In genomic region chr1:35173516-35174224, GRCh38 we compare ENCODE assay signal across 14 cellular contexts. TPM values are rescaled to one million over a fixed set of nuclear protein-coding genes. Genes with fewer than 3 reads are reported as not detected.
DNase-seq lines count a peak whose midpoint lies in the region; ATAC-seq, FAIRE-seq and TF ChIP-seq lines count a peak whose summit lies in the region.
"Had no signal": no experiment of that assay in that cellular context is flagged by ENCODE, and none has a peak within 500 bp of the region (broad histone marks: within the 10 kb centered on the region; RNA-seq: fewer than 3 reads in every experiment).

No MANE protein-coding gene starts in this region.

- no peak; the same call in 1 of the 2 replicates for TF ChIP-seq POLR2A in IMR-90 (IDR thresholded peaks at IDR 0.05; ENCODE audit: low read depth, low read length)
- TF ChIP-seq POLR2A in lower leg skin (IDR thresholded peaks at IDR 0.05) = no peak

- H3K36me3 ChIP-seq in IMR-90 (ENCODE audit: control insufficient read depth, insufficient read depth, low read length) (peaks cover 33% of the 10 kb centered on the region), neuronal stem cell (replicated peaks in 1 of 2; ENCODE audit: control insufficient read depth in 2 of 2, insufficient read depth in 2 of 2, low read length in 2 of 2) (peaks cover 19 to 40% of the 10 kb centered on the region in 2 donors)

- H3K9me3 Mint-ChIP-seq in T-helper 1 cell treated with Interleukin-12 subunit alpha and Interleukin-12 subunit beta and Interleukin-4 antibody, amounts not matched to agents 30 μg/mL and 1 μg/mL, for 36 hours = no peaks in the 10 kb centered on the region
- H3K9me3 Mint-ChIP-seq: naive thymus-derived CD8-positive, alpha-beta T cell had no signal

- H3K18ac ChIP-seq in IMR-90 (ENCODE audit: low read depth, low read length) (no peak overlapping the region), neuronal stem cell (ENCODE audit: low read length) (no peak overlapping the region)

- no peak overlapping the region for H2AK9ac ChIP-seq in IMR-90 (replicated peaks; ENCODE audit: low read depth, low read length, poor library complexity)

- dilution Hi-C loops in IMR-90 (cut with HindIII; ENCODE audit: low sequenced_read_pairs, unreplicated experiment) = no loop called here

- TF ChIP-seq RAD21 in IMR-90 (IDR thresholded peaks at IDR 0.05; ENCODE audit: low read length) = no peak

- H2BK12ac ChIP-seq in neuronal stem cell (ENCODE audit: low read length) = no peak overlapping the region

- H3K9me3 ChIP-seq in IMR-90 (ENCODE audit: control insufficient read depth, insufficient read depth, low read length) (no peaks in the 10 kb centered on the region), neuronal stem cell (replicated peaks in 1 of 2; ENCODE audit: control insufficient read depth in 2 of 2, insufficient read depth in 1 of 2, low read depth in 1 of 2, low read length in 2 of 2) (no peaks in the 10 kb centered on the region)
- H3K9me3 ChIP-seq: Peyer's patch, upper lobe of left lung had no signal

- peaks cover 34% of the 10 kb centered on the region for H4K20me1 ChIP-seq in IMR-90 (ENCODE audit: insufficient read depth, low read length)

- intact Hi-C loops in IMR-90 (cut with micrococcal nuclease) (loop anchor here (10.0 kb wide), 1 partner anchor 189 kb away; the partner anchor contains the start of gene TMEM35B), lower leg skin (cut with DNase I; ENCODE audit: low total_unique reads) (no loop called here)

- no peak overlapping the region for H2BK20ac ChIP-seq in IMR-90 (ENCODE audit: low read depth, low read length)

- WGBS in IMR-90 (ENCODE audit: extremely low coverage in 2 of 2, insufficient read length in 1 of 2), 2 experiments = no CpG with 5 or more reads among the region's 1 CpG
- WGBS in neuronal stem cell (ENCODE audit: extremely low coverage in 2 of 2, insufficient read length in 2 of 2, insufficient replicate concordance in 1 of 2), 2 donors = no CpG with 5 or more reads among the region's 1 CpG
- WGBS in lower leg skin, 2 donors = 67 to 73% methylated on average over 1 of the region's 1 CpG

- H3K27ac Mint-ChIP-seq in T-helper 1 cell treated with Interleukin-12 subunit alpha and Interleukin-12 subunit beta and Interleukin-4 antibody, amounts not matched to agents 30 μg/mL and 1 μg/mL, for 36 hours = peak overlapping the region; percentile 18

- H3K4ac ChIP-seq in IMR-90 (ENCODE audit: low read depth, low read length) (no peak overlapping the region), neuronal stem cell (ENCODE audit: low read length) (no peak overlapping the region)

- peaks cover 3% of the 10 kb centered on the region; the same call in 1 of the 2 replicates for H3K9me1 ChIP-seq in IMR-90 (ENCODE audit: insufficient read depth, low read length)

- peaks cover 3% of the 10 kb centered on the region for H3K4me1 Mint-ChIP-seq in T-helper 1 cell treated with Interleukin-12 subunit alpha and Interleukin-12 subunit beta and Interleukin-4 antibody, amounts not matched to agents 30 μg/mL and 1 μg/mL, for 36 hours (ENCODE audit: low read depth)

- peak; percentile 3 for FAIRE-seq in TTC549 (lab: Jason Lieb, UNC)

- peaks cover 7 to 10% of the 10 kb centered on the region in 2 experiments; a peak in 3 of 4 replicates for H3K79me1 ChIP-seq in IMR-90 (ENCODE audit: low read depth in 1 of 2, low read length in 2 of 2)
- no peaks in the 10 kb centered on the region for H3K79me1 ChIP-seq in neuronal stem cell (ENCODE audit: low read depth, low read length)

- no peak overlapping the region for H4K8ac ChIP-seq in IMR-90 (ENCODE audit: low read depth in 2 of 2, low read length in 2 of 2)
- no peak overlapping the region for H4K8ac ChIP-seq in neuronal stem cell (ENCODE audit: low read depth, low read length)

- POLR2A ChIA-PET in IMR-90 (lab: Charles Lee; ENCODE audit: unreplicated experiment) = no interaction called here

- in situ Hi-C loops in IMR-90 (cut with MboI; ENCODE audit: low sequenced_read_pairs) = no loop called here

- H4K91ac ChIP-seq in IMR-90 (ENCODE audit: insufficient read depth, low read depth, low read length) = no peak overlapping the region
- no peak overlapping the region for H4K91ac ChIP-seq in neuronal stem cell (ENCODE audit: low read depth, low read length, poor library complexity)

- H3K4me3 ChIP-seq in IMR-90 (ENCODE audit: insufficient read depth, low read depth, low read length) = no peak overlapping the region
- H3K4me3 ChIP-seq in neuronal stem cell (ENCODE audit: low read length in 2 of 2) = no peak overlapping the region
- H3K4me3 ChIP-seq in lower leg skin (ENCODE audit: low read depth, poor library complexity, severe bottlenecking) = no peak overlapping the region
- H3K4me3 ChIP-seq: Peyer's patch, upper lobe of left lung had no signal

- H2BK15ac ChIP-seq in IMR-90 (ENCODE audit: low read depth, low read length) (no peak overlapping the region), neuronal stem cell (ENCODE audit: low read length) (no peak overlapping the region)

- H3K23ac ChIP-seq in IMR-90 (ENCODE audit: low read depth, low read length) (no peak overlapping the region), neuronal stem cell (ENCODE audit: low read depth, low read length, poor library complexity) (no peak overlapping the region)

- H2AFZ ChIP-seq in IMR-90 (replicated peaks; ENCODE audit: low read length, poor library complexity) (no peak overlapping the region), neuronal stem cell (ENCODE audit: low read length) (no peak overlapping the region)

- H3K27me3 Mint-ChIP-seq in T-helper 1 cell treated with Interleukin-12 subunit alpha and Interleukin-12 subunit beta and Interleukin-4 antibody, amounts not matched to agents 30 μg/mL and 1 μg/mL, for 36 hours (ENCODE audit: low read depth) = no peaks in the 10 kb centered on the region
- H3K27me3 Mint-ChIP-seq: naive thymus-derived CD8-positive, alpha-beta T cell had no signal

- no peaks in the 10 kb centered on the region for H3K27me3 ChIP-seq in IMR-90 (ENCODE audit: control insufficient read depth, insufficient read depth, low read length)
- no peaks in the 10 kb centered on the region for H3K27me3 ChIP-seq in neuronal stem cell (ENCODE audit: control insufficient read depth in 3 of 3, insufficient read depth in 3 of 3, low read depth in 1 of 3, low read length in 3 of 3)
- H3K27me3 ChIP-seq: Peyer's patch, upper lobe of left lung had no signal

- ATAC-seq in IMR-90 (ENCODE audit: low read depth) = peak; percentile 9
- no peak for ATAC-seq in GM18867 (IDR thresholded peaks at IDR 0.05; ENCODE audit: unreplicated experiment)

- H2BK120ac ChIP-seq in IMR-90 (ENCODE audit: low read depth, low read length) (no peak overlapping the region), neuronal stem cell (ENCODE audit: low read depth, low read length) (no peak overlapping the region)

- no TSS peak for BruUV-seq in IMR-90 (replicated peaks; lab: Mats Ljungman, UMichigan)

- H2AK5ac ChIP-seq in IMR-90 (ENCODE audit: low read depth, low read length) = no peak overlapping the region
- no peak overlapping the region for H2AK5ac ChIP-seq in neuronal stem cell (ENCODE audit: low read depth, low read length)

- CTCF ChIA-PET in IMR-90 (lab: Yijun Ruan, JAX) = no interaction called here

- no peak for TF ChIP-seq CTCF in IMR-90 (conservative IDR thresholded peaks at IDR 0.05; ENCODE audit: low read depth, low read length)
- no peak for TF ChIP-seq CTCF in lower leg skin (IDR thresholded peaks at IDR 0.05)

- H3K4me2 ChIP-seq in IMR-90 (ENCODE audit: low read depth, low read length) (no peak overlapping the region), neuronal stem cell (ENCODE audit: insufficient read depth, low read length, poor library complexity, severe bottlenecking) (no peak overlapping the region)

- H2BK5ac ChIP-seq in IMR-90 (ENCODE audit: low read depth, low read length, poor library complexity, severe bottlenecking) (no peak overlapping the region), neuronal stem cell (ENCODE audit: low read length) (no peak overlapping the region)

- H3K14ac ChIP-seq in IMR-90 (replicated peaks; ENCODE audit: low read depth, low read length) = no peak overlapping the region
- no peak overlapping the region for H3K14ac ChIP-seq in neuronal stem cell (ENCODE audit: low read length)

- H3K4me1 ChIP-seq in IMR-90 (ENCODE audit: control insufficient read depth, insufficient read depth, low read length) = no peaks in the 10 kb centered on the region
- no peaks in the 10 kb centered on the region for H3K4me1 ChIP-seq in neuronal stem cell (ENCODE audit: control insufficient read depth in 2 of 2, insufficient read depth in 1 of 2, low read depth in 1 of 2, low read length in 2 of 2)
- H3K4me1 ChIP-seq: Peyer's patch had no signal

- peaks cover 39% of the 10 kb centered on the region for H3K36me3 Mint-ChIP-seq in T-helper 1 cell treated with Interleukin-12 subunit alpha and Interleukin-12 subunit beta and Interleukin-4 antibody, amounts not matched to agents 30 μg/mL and 1 μg/mL, for 36 hours (ENCODE audit: low read depth)

- H3K27ac ChIP-seq in IMR-90 (ENCODE audit: insufficient read depth, low read length) (no peak overlapping the region), neuronal stem cell (replicated peaks; ENCODE audit: low read length) (peak overlapping the region; percentile 19)
- H3K27ac ChIP-seq: Peyer's patch, upper lobe of left lung had no signal

- DNase-seq in T-helper 1 cell (no peak), IMR-90 (no peak), neuronal stem cell (ENCODE audit: low spot score) (no peak), NCI-H226 (no peak), lower leg skin (ENCODE audit: low spot score in 2 of 2) (no peak)
- DNase-seq: cortex of kidney, HCEC 1CT, NCI-H2081 treated with DMSO at 0.1 percent for 48 hours, Peyer's patch, upper lobe of left lung had no signal

- no peak overlapping the region for H4K5ac ChIP-seq in IMR-90 (ENCODE audit: low read depth, low read length)

- H3K56ac ChIP-seq in IMR-90 (ENCODE audit: extremely low read depth, insufficient read depth, low read length) = no peak overlapping the region

- no peak overlapping the region for H3K4me3 Mint-ChIP-seq in T-helper 1 cell treated with Interleukin-12 subunit alpha and Interleukin-12 subunit beta and Interleukin-4 antibody, amounts not matched to agents 30 μg/mL and 1 μg/mL, for 36 hours

- H3K9ac ChIP-seq in IMR-90 (ENCODE audit: low read depth, low read length) (no peak overlapping the region), neuronal stem cell (ENCODE audit: low read depth, low read length, poor library complexity) (no peak overlapping the region)

TF ChIP-seq in IMR-90, 13 proteins besides CTCF, POLR2A, EP300 and RAD21 (continues in another document):
- no peak for TF ChIP-seq MAZ (IDR thresholded peaks at IDR 0.05; ENCODE audit: borderline replicate concordance, low read depth, low read length)
- TF ChIP-seq SMC3 (IDR thresholded peaks at IDR 0.05; ENCODE audit: low read depth, low read length) = no peak

RNA-seq across cellular contexts. Expression of gene SFPQ, which starts 19.3 kb away (rescaled TPM):
- total RNA-seq in IMR-90 (2012; rRNA removed) = 53.9 and 121 TPM in 2 replicates
- 91.4 and 121 TPM in 2 replicates for polyA plus RNA-seq in IMR-90 (2012; rRNA removed)
- 25.7 and 28.4 TPM in 2 replicates for polyA plus RNA-seq in IMR-90 (2012; cell fraction: cytosol; rRNA removed)
- polyA plus RNA-seq in IMR-90 (2012; cell fraction: nucleus; rRNA removed; ENCODE audit: low replicate concordance) = 122 and 444 TPM in 2 replicates
- polyA plus RNA-seq in neuronal stem cell (2013, experiment 1 of 2) = 238 TPM
- 240 TPM for polyA plus RNA-seq in neuronal stem cell (2013, experiment 2 of 2)
- total RNA-seq in lower leg skin = 100 to 1,000 TPM; 119 to 247 (median 174) TPM
